ENCODE assay signal across 8 cellular contexts in genomic region chr6:63352587-63353281, GRCh38. TPM values are rescaled to one million over a fixed set of nuclear protein-coding genes. Genes with fewer than 3 reads are reported as not detected.
DNase-seq lines count a peak whose midpoint lies in the region; ATAC-seq and TF ChIP-seq lines count a peak whose summit lies in the region.

No MANE protein-coding gene starts in this region.

- CTCF ChIA-PET in activated naive CD4-positive, alpha-beta T cell treated with anti-CD3 and anti-CD28 coated beads for 36 hours (lab: Charles Lee): interaction anchor here (0.6 to 2.2 kb wide), 9 partner anchors 19 to 450 kb away, joined by 3 to 10 read pairs (median 3); no protein-coding TSS in a partner anchor

- H3K4me3 ChIP-seq in WI38 (ENCODE audit: low read depth, low read length) (no peak overlapping the region), stomach smooth muscle (ENCODE audit: low read length in 2 of 2) (peak overlapping the region; percentile 19 to 23)

- H3K9me3 Mint-ChIP-seq in activated naive CD4-positive, alpha-beta T cell treated with anti-CD3 and anti-CD28 coated beads for 36 hours: no peaks in the 10 kb centered on the region

- peaks cover 8% of the 10 kb centered on the region for H3K4me1 Mint-ChIP-seq in activated naive CD4-positive, alpha-beta T cell treated with anti-CD3 and anti-CD28 coated beads for 36 hours (ENCODE audit: low read depth)

- intact Hi-C loops in activated naive CD4-positive, alpha-beta T cell treated with anti-CD3 and anti-CD28 coated beads for 36 hours (cut with micrococcal nuclease): loop anchor here (1.0 kb wide), 4 partner anchors 222 to 450 kb away; no protein-coding TSS in a partner anchor

- peak; percentile 11 for DNase-seq in activated naive CD4-positive, alpha-beta T cell treated with anti-CD3 and anti-CD28 coated beads for 36 hours
- no peak for DNase-seq in activated naive CD4-positive, alpha-beta T cell treated with anti-CD3 and anti-CD28 coated beads, Interleukin-2, amount 50 U/mL, for 16 hours
- DNase-seq in HPDE6-E6E7 (ENCODE audit: extremely low spot score): peak; percentile 21
- DNase-seq in iPS-NIHi11 (ENCODE audit: low spot score): peak; percentile 26
- no peak for DNase-seq in T1000 (lab: John Stamatoyannopoulos, UW)

- H3K27me3 ChIP-seq in stomach smooth muscle (ENCODE audit: control insufficient read depth in 1 of 2, insufficient read depth in 2 of 2, low read length in 2 of 2): no peaks in the 10 kb centered on the region

- H3K27ac ChIP-seq in stomach smooth muscle (ENCODE audit: low read length): no peak overlapping the region

- no peaks in the 10 kb centered on the region for H3K36me3 Mint-ChIP-seq in activated naive CD4-positive, alpha-beta T cell treated with anti-CD3 and anti-CD28 coated beads for 36 hours (ENCODE audit: low read depth)

- H3K9me3 ChIP-seq in stomach smooth muscle (ENCODE audit: control insufficient read depth in 2 of 2, low read length in 2 of 2): no peaks in the 10 kb centered on the region

- no peaks in the 10 kb centered on the region for H3K36me3 ChIP-seq in stomach smooth muscle (ENCODE audit: control insufficient read depth in 2 of 2, insufficient read depth in 2 of 2, low read length in 2 of 2)

- peaks cover 22% of the 10 kb centered on the region for H3K27me3 Mint-ChIP-seq in activated naive CD4-positive, alpha-beta T cell treated with anti-CD3 and anti-CD28 coated beads for 36 hours (ENCODE audit: low read depth)

- no peak overlapping the region for H3K9ac ChIP-seq in stomach smooth muscle (ENCODE audit: low read length in 2 of 2)

- no peaks in the 10 kb centered on the region for H3K4me1 ChIP-seq in stomach smooth muscle (ENCODE audit: control insufficient read depth, insufficient read depth, low read length)

- H3K27ac Mint-ChIP-seq in activated naive CD4-positive, alpha-beta T cell treated with anti-CD3 and anti-CD28 coated beads for 36 hours: no peak overlapping the region

- ATAC-seq in GM21528 (IDR thresholded peaks at IDR 0.05; ENCODE audit: low FRiP score, unreplicated experiment): peak; percentile 92

- TF ChIP-seq CTCF in WI38 (IDR thresholded peaks at IDR 0.05; ENCODE audit: low read depth, low read length): peak; percentile 36

- no peak overlapping the region for H3K4me3 Mint-ChIP-seq in activated naive CD4-positive, alpha-beta T cell treated with anti-CD3 and anti-CD28 coated beads for 36 hours

RNA-seq across cellular contexts. Expression of gene LGSN, which starts 33.0 kb away (rescaled TPM):
- total RNA-seq in activated naive CD4-positive, alpha-beta T cell treated with anti-CD3 and anti-CD28 coated beads for 36 hours: not detected

Comparison
In these comparisons a context has a peak if more than half of its experiments do, and no peak if none do; other contexts are left out.
1. DNase-seq: peak in activated naive CD4-positive, alpha-beta T cell treated with anti-CD3 and anti-CD28 coated beads for 36 hours (single experiment), HPDE6-E6E7 (single experiment) and iPS-NIHi11 (single experiment); none in activated naive CD4-positive, alpha-beta T cell treated with anti-CD3 and anti-CD28 coated beads, Interleukin-2, amount 50 U/mL, for 16 hours (single experiment) and T1000 (single experiment).